In genomic region chr1:28447674-28448073, GRCh38 we compare ENCODE assay signal across 1 cellular context.
TF ChIP-seq lines count a peak whose summit lies in the region.

No MANE protein-coding gene starts in this region.

TF ChIP-seq in HepG2, 621 proteins besides CTCF, POLR2A, EP300 and RAD21:
- TF ChIP-seq CREB1 (IDR thresholded peaks at IDR 0.05): no peak
- TF ChIP-seq CREB1 (CRISPR knock-in tag; IDR thresholded peaks at IDR 0.05): peak; percentile 50; the same call in 1 of the 2 replicates
- TF ChIP-seq ZNF34 (CRISPR knock-in tag; IDR thresholded peaks at IDR 0.05; ENCODE audit: borderline replicate concordance): no peak
